Comparison of ENCODE assay signal across 25 cellular contexts in genomic region chr2:185239491-185239890, GRCh38.
DNase-seq lines count a peak whose midpoint lies in the region; ATAC-seq, FAIRE-seq and TF ChIP-seq lines count a peak whose summit lies in the region.
"Had no signal": no experiment of that assay in that cellular context is flagged by ENCODE, and none has a peak within 500 bp of the region (broad histone marks: within the 10 kb centered on the region; RNA-seq: fewer than 3 reads in every experiment).

No MANE protein-coding gene starts in this region.

- TF ChIP-seq POLR2A in HepG2 (IDR thresholded peaks at IDR 0.05; ENCODE audit: insufficient read depth in 1 of 2, low read depth in 2 of 2, low read length in 2 of 2) (no peak), right lobe of liver (IDR thresholded peaks at IDR 0.05) (no peak), H54 (IDR thresholded peaks at IDR 0.05; ENCODE audit: low read depth, low read length) (no peak)

- DNase-seq in HepG2 (ENCODE audit: low spot score) (no peak), right lobe of liver (no peak), glutamatergic neuron (no peak), H54 (ENCODE audit: insufficient read length, low spot score) (no peak)
- DNase-seq in activated naive CD4-positive, alpha-beta T cell (lab: John Stamatoyannopoulos, UW) = no peak
- DNase-seq: ACHN; BE2C; C1 segment of cervical spinal cord; CD4-positive, alpha-beta memory T cell; CD4-positive, CD25-positive, alpha-beta regulatory T cell; CD8-positive, alpha-beta memory T cell; COR-L47; DMS 273 treated with DMSO at 0.1 percent for 48 hours; DMS153; DMS53; DMS79; DND-41; EL; GDM1 had no signal

- in situ Hi-C loops in HepG2 (cut with HindIII; ENCODE audit: extremely low pct_ligation_motif_present, low pct_unique_long_range_greater_than_20kb) = no loop called here

- H3K27ac Mint-ChIP-seq in glutamatergic neuron (ENCODE audit: unreplicated experiment) = peak overlapping the region; percentile 17
- H3K27ac Mint-ChIP-seq: CD14-positive monocyte; CD4-positive, alpha-beta memory T cell; CD4-positive, CD25-positive, alpha-beta regulatory T cell; CD8-positive, alpha-beta memory T cell had no signal

- H3K4me3 Mint-ChIP-seq in glutamatergic neuron (ENCODE audit: unreplicated experiment) = no peak overlapping the region
- H3K4me3 Mint-ChIP-seq: CD14-positive monocyte; CD4-positive, alpha-beta memory T cell; CD4-positive, CD25-positive, alpha-beta regulatory T cell; CD8-positive, alpha-beta memory T cell had no signal

- H3K9me3 ChIP-seq in HepG2 (ENCODE audit: low read length) (peaks cover 19% of the 10 kb centered on the region), right lobe of liver (no peaks in the 10 kb centered on the region)
- H3K9me3 ChIP-seq: BE2C, BLaER1 had no signal

- no peak for TF ChIP-seq RAD21 in HepG2 (CRISPR knock-in tag; IDR thresholded peaks at IDR 0.05)

- H3K4me1 ChIP-seq in HepG2 (ENCODE audit: insufficient read depth, low read length) (no peaks in the 10 kb centered on the region), right lobe of liver (no peaks in the 10 kb centered on the region)
- H3K4me1 ChIP-seq: BE2C, BLaER1 had no signal

- no peak overlapping the region for H3K4me2 ChIP-seq in HepG2 (ENCODE audit: low read depth, low read length)
- H3K4me2 ChIP-seq: BLaER1 had no signal

- ATAC-seq in HepG2 (no peak), right lobe of liver (no peak)
- ATAC-seq: GM12878 had no signal

- H4K20me1 ChIP-seq in HepG2 (ENCODE audit: insufficient read depth, low read length) = no peaks in the 10 kb centered on the region
- H4K20me1 ChIP-seq: BLaER1 had no signal

- no peaks in the 10 kb centered on the region for H3K27me3 ChIP-seq in HepG2 (ENCODE audit: control insufficient read depth in 1 of 2, insufficient read depth in 2 of 2, low read length in 2 of 2)
- H3K27me3 ChIP-seq in right lobe of liver = no peaks in the 10 kb centered on the region
- H3K27me3 ChIP-seq: BE2C, BLaER1 had no signal

- TF ChIP-seq CTCF in HepG2 (CRISPR knock-in tag; IDR thresholded peaks at IDR 0.05) (no peak), right lobe of liver (IDR thresholded peaks at IDR 0.05) (no peak), glutamatergic neuron (IDR thresholded peaks at IDR 0.05; ENCODE audit: partially characterized antibody, unreplicated experiment) (no peak)

- H3K4me3 ChIP-seq in HepG2 (replicated peaks in 1 of 3; ENCODE audit: insufficient read depth in 1 of 3, low read depth in 2 of 3, low read length in 3 of 3) (no peak overlapping the region), right lobe of liver (no peak overlapping the region)
- H3K4me3 ChIP-seq: BLaER1, GM12878 had no signal

- intact Hi-C loops in HepG2 (cut with micrococcal nuclease; ENCODE audit: unreplicated experiment) = no loop called here
- intact Hi-C loops in right lobe of liver (cut with DNase I) = no loop called here

- H3K27ac ChIP-seq in HepG2 (ENCODE audit: extremely low read length, insufficient read depth, low read length) = no peak overlapping the region
- H3K27ac ChIP-seq in right lobe of liver = no peak overlapping the region
- H3K27ac ChIP-seq: 22Rv1, BLaER1 had no signal

- CTCF ChIA-PET in HepG2 (lab: Yijun Ruan, JAX; ENCODE audit: low intra/inter-chr PET ratio, low total read pairs) = no interaction called here

- FAIRE-seq in HepG2 (lab: Jason Lieb, UNC) = no peak
- FAIRE-seq in H54 (lab: Jason Lieb, UNC) = no peak
- FAIRE-seq: GM12878, GM12892, GM18507 had no signal

- no peaks in the 10 kb centered on the region for H3K9me3 Mint-ChIP-seq in glutamatergic neuron (ENCODE audit: unreplicated experiment)

- TF ChIP-seq EP300 in HepG2 (IDR thresholded peaks at IDR 0.05; ENCODE audit: low read depth in 2 of 2, low read length in 2 of 2) = no peak
- no peak for TF ChIP-seq EP300 in HepG2 (CRISPR knock-in tag; IDR thresholded peaks at IDR 0.05; ENCODE audit: borderline replicate concordance)

- WGBS in HepG2 (ENCODE audit: low lambda C conversion rate) = 2% methylated on average over 1 of the region's 1 CpG
- 29% methylated on average over 1 of the region's 1 CpG for WGBS in right lobe of liver (ENCODE audit: insufficient coverage, low coverage, low lambda C conversion rate, missing lambda C conversion rate)

- H3K4me1 Mint-ChIP-seq in glutamatergic neuron (ENCODE audit: low read depth, unreplicated experiment) = peaks cover 4% of the 10 kb centered on the region
- H3K4me1 Mint-ChIP-seq: CD14-positive monocyte; CD4-positive, alpha-beta memory T cell; CD4-positive, CD25-positive, alpha-beta regulatory T cell; CD8-positive, alpha-beta memory T cell had no signal

- no peak overlapping the region for H3K9ac ChIP-seq in HepG2 (ENCODE audit: insufficient read depth, low read depth, low read length)
- H3K9ac ChIP-seq: BLaER1 had no signal

- H3K36me3 ChIP-seq in HepG2 (replicated peaks in 1 of 2; ENCODE audit: control insufficient read depth in 1 of 2, insufficient read depth in 2 of 2, low read length in 2 of 2) (no peaks in the 10 kb centered on the region), right lobe of liver (no peaks in the 10 kb centered on the region)
- H3K36me3 ChIP-seq: BE2C, BLaER1 had no signal

- no peaks in the 10 kb centered on the region for H3K27me3 Mint-ChIP-seq in glutamatergic neuron (ENCODE audit: unreplicated experiment)
- H3K27me3 Mint-ChIP-seq: CD4-positive, alpha-beta memory T cell; CD4-positive, CD25-positive, alpha-beta regulatory T cell; CD8-positive, alpha-beta memory T cell had no signal

- H3K79me2 ChIP-seq in HepG2 (ENCODE audit: insufficient read depth, low read length) = no peaks in the 10 kb centered on the region

- no peak overlapping the region for H2AFZ ChIP-seq in HepG2 (ENCODE audit: low read length)

- no TSS peak for BruUV-seq in HepG2 (replicated peaks; lab: Mats Ljungman, UMichigan)

- POLR2A ChIA-PET in HepG2 (lab: Yijun Ruan, JAX) = no interaction called here

- H3K36me3 Mint-ChIP-seq in glutamatergic neuron (ENCODE audit: unreplicated experiment) = peaks cover 10% of the 10 kb centered on the region
- H3K36me3 Mint-ChIP-seq: CD14-positive monocyte; CD4-positive, alpha-beta memory T cell; CD4-positive, CD25-positive, alpha-beta regulatory T cell; CD8-positive, alpha-beta memory T cell had no signal

TF ChIP-seq in HepG2, 621 proteins besides CTCF, POLR2A, EP300 and RAD21:
- TF ChIP-seq MTF2 (CRISPR knock-in tag; IDR thresholded peaks at IDR 0.05; ENCODE audit: borderline replicate concordance) (no peak), NFATC3 (CRISPR knock-in tag; IDR thresholded peaks at IDR 0.05) (no peak), ZNF749 (CRISPR knock-in tag; IDR thresholded peaks at IDR 0.05; ENCODE audit: borderline replicate concordance) (no peak), NR2C2 (CRISPR knock-in tag; IDR thresholded peaks at IDR 0.05; ENCODE audit: borderline replicate concordance) (no peak), ZNF737 (CRISPR knock-in tag; IDR thresholded peaks at IDR 0.05; ENCODE audit: borderline replicate concordance) (no peak), ZNF329 (CRISPR knock-in tag; IDR thresholded peaks at IDR 0.05; ENCODE audit: low read depth) (no peak), ATF7 (IDR thresholded peaks at IDR 0.05) (peak; percentile 91), ATF7 (CRISPR knock-in tag; IDR thresholded peaks at IDR 0.05) (no peak)
